Comparison of ENCODE assay signal across 1 cellular context in genomic region chr19:19461671-19462622, GRCh38.
TF ChIP-seq lines count a peak whose summit lies in the region.

No MANE protein-coding gene starts in this region.

TF ChIP-seq in HEK293T, 16 proteins besides CTCF, POLR2A, EP300 and RAD21 (continued from another document):
- no peak for TF ChIP-seq FOXA1 (IDR thresholded peaks at IDR 0.05)
- no peak for TF ChIP-seq ARNT (IDR thresholded peaks at IDR 0.05)
- no peak for TF ChIP-seq TARDBP (IDR thresholded peaks at IDR 0.05)
